ENCODE assay signal across 27 cellular contexts in genomic region chr3:163166197-163166596, GRCh38.
"Had no signal": no experiment of that assay in that cellular context is flagged by ENCODE, and none has a peak within 500 bp of the region (broad histone marks: within the 10 kb centered on the region; RNA-seq: fewer than 3 reads in every experiment).

No MANE protein-coding gene starts in this region.

- H3K27ac ChIP-seq: stomach, suprapubic skin, testis, thoracic aorta, thyroid gland, tibial artery, tibial nerve, transverse colon, upper lobe of left lung, upper lobe of right lung, uterus, vagina had no signal

- H3K4me3 ChIP-seq: stomach, suprapubic skin, testis, thoracic aorta, thyroid gland, tibial artery, tibial nerve, transverse colon, upper lobe of left lung, upper lobe of right lung, uterus, vagina had no signal

- DNase-seq: stimulated activated CD4-positive, alpha-beta T cell treated with anti-CD3 and anti-CD28 coated beads, Interleukin-2, amount 100 ng/mL, for 48 hours; stimulated activated CD4-positive, alpha-beta T cell treated with anti-CD3 and anti-CD28 coated beads, Interleukin-4, amount 100 ng/mL, for 1 hour; stimulated activated CD4-positive, alpha-beta T cell treated with anti-CD3 and anti-CD28 coated beads, Interleukin-4, amount 100 ng/mL, for 24 hours; stimulated activated CD4-positive, alpha-beta T cell treated with anti-CD3 and anti-CD28 coated beads, Interleukin-4, amount 100 ng/mL, for 4 hours; stimulated activated CD8-positive, alpha-beta memory T cell treated with anti-CD3 and anti-CD28 coated beads, Interleukin-4, amount 100 ng/mL, for 48 hours; stimulated activated naive B cell treated with anti-CD40 and anti-IgM and Interleukin-4, amounts not matched to agents 10 μg/mL and 1 μg/mL and 100 μg/mL, for 72 hours; stimulated activated naive CD4-positive, alpha-beta T cell; stimulated activated naive CD4-positive, alpha-beta T cell treated with Interleukin-2 at 50 U/mL for 16 hours; stimulated activated naive CD8-positive, alpha-beta T cell treated with anti-CD3 and anti-CD28 coated beads, Interleukin-15, amount 100 ng/mL, for 72 hours; stimulated activated naive CD8-positive, alpha-beta T cell treated with anti-CD3 and anti-CD28 coated beads, Interleukin-15, Interleukin-2, amounts not matched to agents 100 U/mL and 50 U/mL, for 24 hours; stomach; substantia nigra; testis; thyroid gland; tibial artery; transverse colon; trophoblast cell; upper lobe of left lung; upper lobe of right lung; uterus had no signal

- H3K9me3 ChIP-seq: testis, thoracic aorta, thyroid gland, tibial artery, upper lobe of right lung, vagina had no signal

- H3K36me3 ChIP-seq: stomach, suprapubic skin, thoracic aorta, thyroid gland, tibial artery, tibial nerve, transverse colon, upper lobe of left lung, upper lobe of right lung, uterus, vagina had no signal

- H3K4me1 ChIP-seq: stomach, suprapubic skin, testis, thyroid gland, tibial artery, tibial nerve, transverse colon, upper lobe of left lung, upper lobe of right lung, uterus, vagina had no signal

- ATAC-seq: stimulated activated effector memory CD8-positive, alpha-beta T cell treated with anti-CD3 and anti-CD28 coated beads, Interleukin-12 subunit alpha, Interleukin-12 subunit beta, amount 100 ng/mL, for 72 hours; stimulated activated memory B cell treated with anti-CD40 and anti-IgM and Interleukin-4, amounts not matched to agents 10 μg/mL and 1 μg/mL and 100 μg/mL, for 72 hours; stimulated activated naive B cell treated with anti-CD40 and anti-IgM and Interleukin-4, amounts not matched to agents 10 μg/mL and 1 μg/mL and 100 μg/mL, for 72 hours; stimulated activated naive CD8-positive, alpha-beta T cell treated with anti-CD3 and anti-CD28 coated beads, Interleukin-15, amount 100 ng/mL, for 72 hours; stimulated activated naive CD8-positive, alpha-beta T cell treated with anti-CD3 and anti-CD28 coated beads, Interleukin-15, Interleukin-2, amounts not matched to agents 100 U/mL and 50 U/mL, for 24 hours; upper lobe of right lung had no signal

- FAIRE-seq: urothelium cell line had no signal
